ENCODE assay signal across 12 cellular contexts in the genomic region with DNA sequence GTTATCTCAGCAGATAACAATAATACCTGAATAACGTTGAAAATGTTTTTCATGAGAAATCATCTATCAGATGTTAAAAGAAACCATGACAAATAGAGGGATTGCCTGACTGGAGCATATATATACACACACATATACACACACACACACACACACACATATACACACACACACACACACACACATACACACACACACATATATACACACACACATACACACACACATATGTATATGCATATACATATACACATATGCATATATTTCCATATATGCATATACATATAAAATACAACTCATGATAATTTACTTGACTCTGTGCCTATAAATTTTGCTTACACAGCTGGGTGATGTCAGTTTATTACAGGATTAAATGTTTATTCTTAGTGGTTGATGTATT.
"Had no signal": no experiment of that assay in that cellular context is flagged by ENCODE, and none has a peak within 500 bp of the region (broad histone marks: within the 10 kb centered on the region; RNA-seq: fewer than 3 reads in every experiment).

No MANE protein-coding gene starts in this region.

- H3K36me3 ChIP-seq: gastrocnemius medialis, transverse colon, uterus had no signal

- H3K27me3 ChIP-seq: gastrocnemius medialis, transverse colon, uterus had no signal

- H3K9me3 ChIP-seq: gastrocnemius medialis, transverse colon, uterus had no signal

- ATAC-seq: gastrocnemius medialis; stimulated activated naive CD8-positive, alpha-beta T cell treated with anti-CD3 and anti-CD28 coated beads, Interleukin-15, Interleukin-2, amounts not matched to agents 100 U/mL and 50 U/mL, for 24 hours; WTC11 had no signal

- H3K4me3 ChIP-seq: gastrocnemius medialis, transverse colon, uterus had no signal

- H3K27ac ChIP-seq: gastrocnemius medialis, uterus had no signal

- H3K4me1 ChIP-seq: uterus had no signal

- DNase-seq: activated gamma-delta T cell treated with Interleukin-2 at 50 U/mL for 16 hours; activated T-cell treated with anti-CD3 and anti-CD28 coated beads, Interleukin-2, amount 50 U/mL, for 1 hour; aorta; dermis blood vessel endothelial cell; effector memory CD4-positive, alpha-beta T cell; gastrocnemius medialis; stimulated activated CD4-positive, alpha-beta T cell treated with anti-CD3 and anti-CD28 coated beads, Interleukin-4, amount 100 ng/mL, for 24 hours; stimulated activated naive CD8-positive, alpha-beta T cell treated with anti-CD3 and anti-CD28 coated beads, Interleukin-15, Interleukin-2, amounts not matched to agents 100 U/mL and 50 U/mL, for 24 hours; T-helper 1 cell; uterus had no signal
